ENCODE assay signal across 8 cellular contexts in genomic region chr16:88452485-88453216, GRCh38. TPM values are rescaled to one million over a fixed set of nuclear protein-coding genes. Genes with fewer than 3 reads are reported as not detected.
DNase-seq lines count a peak whose midpoint lies in the region; ATAC-seq, FAIRE-seq and TF ChIP-seq lines count a peak whose summit lies in the region.

No MANE protein-coding gene starts in this region.

- no peak for TF ChIP-seq CTCF in astrocyte of the spinal cord (IDR thresholded peaks at IDR 0.05; ENCODE audit: low read depth, low read length)

- DNase-seq in GM12891 (ENCODE audit: insufficient read length, low spot score) (peak; percentile 98), NCI-H1436 treated with DMSO at 0.1 percent for 48 hours (lab: John Stamatoyannopoulos, UW) (peak; percentile 73), T-helper 9 cell (peak; percentile 99), astrocyte of the spinal cord (ENCODE audit: low read depth, low spot score) (peak; percentile 97), hippocampal formation (lab: John Stamatoyannopoulos, UW) (peak; percentile 88 to 93), retina (peak; percentile 94)

- TF ChIP-seq POLR2A in GM12891 (IDR thresholded peaks at IDR 0.05; ENCODE audit: low read depth, low read length) = no peak

- H3K4me3 ChIP-seq in astrocyte of the spinal cord (ENCODE audit: low read depth, low read length) = peak overlapping the region; percentile 52

- in situ Hi-C loops in astrocyte of the spinal cord (cut with HindIII; ENCODE audit: low sequenced_read_pairs) = no loop called here

- ATAC-seq in HG02798 (IDR thresholded peaks at IDR 0.05; ENCODE audit: poor library complexity, unreplicated experiment) = peak; percentile 75
- ATAC-seq in HG03469 (IDR thresholded peaks at IDR 0.05; ENCODE audit: unreplicated experiment) = no peak

- FAIRE-seq in GM12891 (lab: Jason Lieb, UNC) = peak; percentile 99

TF ChIP-seq in GM12891, 5 proteins besides CTCF, POLR2A, EP300 and RAD21:
- TF ChIP-seq POU2F2 (IDR thresholded peaks at IDR 0.05; ENCODE audit: low read depth, low read length) (no peak), PAX5 (IDR thresholded peaks at IDR 0.05; ENCODE audit: insufficient read depth, low read length, severe bottlenecking) (no peak), TAF1 (IDR thresholded peaks at IDR 0.05; ENCODE audit: low read depth, low read length) (no peak)

RNA-seq across cellular contexts. Expression of gene ZFPM1, which starts 0.4 kb away (rescaled TPM):
- polyA plus RNA-seq in GM12891 (2012; ENCODE audit: low read depth, missing spikeins) = 0.87 TPM
